17 cellular contexts compared by ENCODE assay signal in the genomic region with DNA sequence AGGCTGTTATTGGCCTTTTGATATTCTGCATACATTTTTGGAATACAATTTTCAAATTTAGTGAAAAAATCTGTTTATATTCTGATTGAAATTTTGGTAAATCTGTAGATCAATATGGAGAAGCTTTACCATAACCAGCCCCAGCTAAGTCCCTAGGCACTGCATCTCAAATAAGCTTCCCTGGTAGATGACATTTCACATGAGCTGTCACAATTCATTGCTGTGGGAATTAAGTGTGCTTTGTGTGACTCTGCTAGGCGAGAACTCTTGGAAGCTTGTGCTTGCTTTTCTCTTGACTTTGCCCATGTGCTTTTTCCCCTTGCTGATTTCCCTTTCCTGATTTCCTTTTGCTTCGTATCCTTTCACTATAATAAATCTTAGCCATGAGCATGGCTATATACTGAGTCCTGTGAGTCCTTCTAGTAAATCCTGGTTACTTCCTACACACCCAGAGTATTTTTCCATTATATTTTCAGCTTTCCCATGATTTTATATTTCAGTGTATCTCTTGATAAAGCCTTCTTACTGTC.
"Had no signal": no experiment of that assay in that cellular context is flagged by ENCODE, and none has a peak within 500 bp of the region (broad histone marks: within the 10 kb centered on the region; RNA-seq: fewer than 3 reads in every experiment).

No MANE protein-coding gene starts in this region.

- H3K4me1 ChIP-seq: left ventricle myocardium inferior, neural progenitor cell, testis, tibial nerve, upper lobe of right lung, vagina had no signal

- ATAC-seq: left cardiac atrium; mucosa of descending colon; naive thymus-derived CD8-positive, alpha-beta T cell; right cardiac atrium; upper lobe of right lung had no signal

- H3K27ac ChIP-seq: coronary artery, left ventricle myocardium inferior, neural progenitor cell, ovary, testis, tibial nerve, upper lobe of right lung, vagina had no signal

- H3K9me3 ChIP-seq: left ventricle myocardium inferior, mucosa of descending colon, ovary, testis, tibial nerve, upper lobe of right lung, vagina had no signal

- DNase-seq: effector CD8-positive, alpha-beta T cell; glutamatergic neuron; left cardiac atrium; left ventricle myocardium inferior; mucosa of descending colon; naive thymus-derived CD8-positive, alpha-beta T cell; ovary; right cardiac atrium; small intestine; stimulated activated CD4-positive, alpha-beta T cell treated with anti-CD3 and anti-CD28 coated beads, Interleukin-12 subunit alpha, Interleukin-12 subunit beta, amount 100 ng/mL, for 4 hours; stimulated activated naive CD4-positive, alpha-beta T cell treated with Interleukin-2 at 50 U/mL for 16 hours; testis; upper lobe of right lung had no signal

- H3K27me3 ChIP-seq: neural progenitor cell, ovary, testis, tibial nerve, upper lobe of right lung, vagina had no signal

- H3K36me3 ChIP-seq: left ventricle myocardium inferior, neural progenitor cell, ovary, tibial nerve, upper lobe of right lung, vagina had no signal

- H3K4me3 ChIP-seq: coronary artery, left ventricle myocardium inferior, mucosa of descending colon, neural progenitor cell, ovary, testis, tibial nerve, upper lobe of right lung, vagina had no signal
